In the genomic region with DNA sequence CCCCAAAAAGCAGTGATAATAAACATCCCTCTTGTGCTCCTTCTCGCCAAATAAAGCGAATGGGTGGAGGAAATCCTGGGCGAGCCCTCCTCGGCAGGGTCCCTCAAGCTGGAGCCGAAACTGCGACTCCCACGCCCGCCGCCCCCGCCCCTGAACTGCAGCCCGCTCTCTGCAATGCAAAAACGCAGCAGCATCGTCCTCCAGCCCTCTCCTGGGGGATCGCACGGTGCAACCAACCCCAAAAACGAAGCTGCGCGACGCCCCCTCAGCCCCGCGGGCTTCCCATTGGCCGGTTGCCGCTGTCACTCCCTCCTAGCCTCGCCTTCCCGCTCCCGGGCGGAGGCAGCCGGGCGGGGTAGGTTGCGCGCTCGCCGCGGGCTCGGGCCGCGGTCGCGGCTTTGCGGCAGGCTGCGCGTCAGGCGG, we compare ENCODE assay signal across 8 cellular contexts. TPM values are rescaled to one million over a fixed set of nuclear protein-coding genes. Genes with fewer than 3 reads are reported as not detected.
DNase-seq lines count a peak whose midpoint lies in the region; ATAC-seq and TF ChIP-seq lines count a peak whose summit lies in the region.

A gene with protein sequence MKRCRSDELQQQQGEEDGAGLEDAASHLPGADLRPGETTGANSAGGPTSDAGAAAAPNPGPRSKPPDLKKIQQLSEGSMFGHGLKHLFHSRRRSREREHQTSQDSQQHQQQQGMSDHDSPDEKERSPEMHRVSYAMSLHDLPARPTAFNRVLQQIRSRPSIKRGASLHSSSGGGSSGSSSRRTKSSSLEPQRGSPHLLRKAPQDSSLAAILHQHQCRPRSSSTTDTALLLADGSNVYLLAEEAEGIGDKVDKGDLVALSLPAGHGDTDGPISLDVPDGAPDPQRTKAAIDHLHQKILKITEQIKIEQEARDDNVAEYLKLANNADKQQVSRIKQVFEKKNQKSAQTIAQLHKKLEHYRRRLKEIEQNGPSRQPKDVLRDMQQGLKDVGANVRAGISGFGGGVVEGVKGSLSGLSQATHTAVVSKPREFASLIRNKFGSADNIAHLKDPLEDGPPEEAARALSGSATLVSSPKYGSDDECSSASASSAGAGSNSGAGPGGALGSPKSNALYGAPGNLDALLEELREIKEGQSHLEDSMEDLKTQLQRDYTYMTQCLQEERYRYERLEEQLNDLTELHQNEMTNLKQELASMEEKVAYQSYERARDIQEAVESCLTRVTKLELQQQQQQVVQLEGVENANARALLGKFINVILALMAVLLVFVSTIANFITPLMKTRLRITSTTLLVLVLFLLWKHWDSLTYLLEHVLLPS (plus strand): TSS at position 363 of the 423 bp plus-strand sequence. CDS start 619 bp downstream, outside the sequence.

- no peaks in the 10 kb centered on the region for H3K36me3 ChIP-seq in spleen

- peaks cover 0 to 37% (median 0%) of the 10 kb centered on the region in 7 donors for H3K27me3 ChIP-seq in spleen (replicated peaks in 1 of 7)

- peak in 2 of 11 experiments; percentile 14 to 31 for TF ChIP-seq CTCF in spleen (IDR thresholded peaks at IDR 0.05 in 8 of 11, conservative IDR thresholded peaks at IDR 0.05 in 3 of 11)

- H3K4me3 ChIP-seq in GM08714 (ENCODE audit: low read length) (peak within 1 kb of the TSS; percentile 57), spleen (peak within 1 kb of the TSS; percentile 50 to 84 (median 58))

- DNase-seq in NCI-H460 (ENCODE audit: extremely low read depth, low read depth): peak; percentile 74
- peak; percentile 68 to 80 for DNase-seq in activated CD4-positive, alpha-beta T cell treated with anti-CD3 and anti-CD28 coated beads for 24 hours (ENCODE audit: low read depth in 2 of 2)
- DNase-seq in cerebellar cortex (ENCODE audit: low spot score): peak; percentile 97
- DNase-seq in islet precursor cell: peak; percentile 95
- DNase-seq in spleen: peak; percentile 94

- TF ChIP-seq POLR2A in spleen (IDR thresholded peaks at IDR 0.05): no peak

- H3K9me3 ChIP-seq in spleen: no peaks in the 10 kb centered on the region

- intact Hi-C loops in spleen (cut with DNase I; ENCODE audit: low total_unique reads): loop anchor here (10.0 kb wide), 1 partner anchor 103 kb away; a partner anchor contains a TSS

- peak within 1 kb of the TSS in 3 of 8 donors; percentile 19 to 43 (median 38) for H3K27ac ChIP-seq in spleen

- peaks cover 12 to 43% (median 30%) of the 10 kb centered on the region in 6 donors for H3K4me1 ChIP-seq in spleen

- ATAC-seq in HG03175 (IDR thresholded peaks at IDR 0.05; ENCODE audit: unreplicated experiment) (peak; percentile 67), GM19455 (IDR thresholded peaks at IDR 0.05; ENCODE audit: unreplicated experiment) (no peak)

- 0 to 1% (median 1%) methylated on average over 11 to 43 of the region's 43 CpGs for WGBS in spleen, 5 donors

RNA-seq across cellular contexts. Expression of the gene that starts here (rescaled TPM):
- 1.5 and 1.8 TPM in 2 replicates for total RNA-seq in NCI-H460 (2014; rRNA removed; shearing (Covaris generic))
- polyA plus RNA-seq in NCI-H460 (2014; cell fraction: nucleus; rRNA removed): 1.7 and 4.0 TPM in 2 replicates
- 100 to 1,000 TPM in 1 of 7 donors, 10 to 100 TPM in 3, 1 to 10 TPM in 3; 2.9 to 146 (median 11.3) TPM for total RNA-seq in spleen
- 10 to 100 TPM in 1 of 3 donors, 1 to 10 TPM in 1, under 1 TPM in 1; 0.74 to 11.9 (median 1.2) TPM for polyA plus RNA-seq in spleen
